Comparison of ENCODE assay signal across 11 cellular contexts in genomic region chr6:137370871-137371633, GRCh38.
DNase-seq lines count a peak whose midpoint lies in the region; ATAC-seq and TF ChIP-seq lines count a peak whose summit lies in the region.
"Had no signal": no experiment of that assay in that cellular context is flagged by ENCODE, and none has a peak within 500 bp of the region (broad histone marks: within the 10 kb centered on the region; RNA-seq: fewer than 3 reads in every experiment).

No MANE protein-coding gene starts in this region.

- intact Hi-C loops in A673 (cut with micrococcal nuclease; ENCODE audit: unreplicated experiment) = no loop called here

- CTCF ChIA-PET in A673 (lab: Charles Lee) = no interaction called here

- H3K4me3 ChIP-seq in A673 (ENCODE audit: low read depth, low read length, poor library complexity, severe bottlenecking) = no peak overlapping the region

- no peaks in the 10 kb centered on the region for H3K36me3 ChIP-seq in A673 (ENCODE audit: insufficient read depth, low read length, poor library complexity, severe bottlenecking)

- H3K27me3 Mint-ChIP-seq in stimulated activated naive CD8-positive, alpha-beta T cell treated with anti-CD3 and anti-CD28 coated beads, Interleukin-15, amount 100 ng/mL, for 72 hours = no peaks in the 10 kb centered on the region
- H3K27me3 Mint-ChIP-seq: CD4-positive, alpha-beta T cell had no signal

- DNase-seq in A673 (ENCODE audit: low spot score) (peak; percentile 9), SK-MEL-5 (ENCODE audit: low read depth, low spot score) (peak; percentile 58), NCI-H345 treated with DMSO at 0.1 percent for 48 hours (lab: John Stamatoyannopoulos, UW; ENCODE audit: unreplicated experiment) (no peak), middle frontal gyrus (ENCODE audit: extremely low spot score, low spot score) (no peak), UCSD-AML1 (lab: John Stamatoyannopoulos, UW; ENCODE audit: unreplicated experiment) (no peak)
- DNase-seq in stimulated activated naive CD8-positive, alpha-beta T cell treated with anti-CD3 and anti-CD28 coated beads, Interleukin-15, amount 100 ng/mL, for 72 hours = no peak
- DNase-seq: CD4-positive, alpha-beta T cell; NCI-H2029; small intestine had no signal

- H3K27ac Mint-ChIP-seq in stimulated activated naive CD8-positive, alpha-beta T cell treated with anti-CD3 and anti-CD28 coated beads, Interleukin-15, amount 100 ng/mL, for 72 hours = no peak overlapping the region
- H3K27ac Mint-ChIP-seq: CD4-positive, alpha-beta T cell had no signal

- in situ Hi-C loops in SK-MEL-5 (cut with HindIII; ENCODE audit: low pct_unique_long_range_greater_than_20kb, low sequenced_read_pairs) = no loop called here

- no peaks in the 10 kb centered on the region for H3K9me3 ChIP-seq in A673 (ENCODE audit: low read depth, low read length, poor library complexity, severe bottlenecking)

- H3K27me3 ChIP-seq in A673 (replicated peaks; ENCODE audit: insufficient read depth, low read depth, low read length, poor library complexity) = no peaks in the 10 kb centered on the region

- no peaks in the 10 kb centered on the region for H3K9me3 Mint-ChIP-seq in stimulated activated naive CD8-positive, alpha-beta T cell treated with anti-CD3 and anti-CD28 coated beads, Interleukin-15, amount 100 ng/mL, for 72 hours
- H3K9me3 Mint-ChIP-seq: CD4-positive, alpha-beta T cell had no signal

- H3K4me3 Mint-ChIP-seq in stimulated activated naive CD8-positive, alpha-beta T cell treated with anti-CD3 and anti-CD28 coated beads, Interleukin-15, amount 100 ng/mL, for 72 hours = no peak overlapping the region
- H3K4me3 Mint-ChIP-seq: CD4-positive, alpha-beta T cell had no signal

- POLR2A ChIA-PET in A673 (lab: Charles Lee; ENCODE audit: low non-redundant PET) = no interaction called here

- H3K27ac ChIP-seq in A673 (ENCODE audit: low read depth, low read length, poor library complexity, severe bottlenecking) = no peak overlapping the region

- no TSS peak for BruUV-seq in A673 (replicated peaks; lab: Mats Ljungman, UMichigan)

- ATAC-seq in GM18867 (IDR thresholded peaks at IDR 0.05; ENCODE audit: unreplicated experiment) (peak; percentile 76), HG02973 (IDR thresholded peaks at IDR 0.05; ENCODE audit: unreplicated experiment) (peak; percentile 84)
- ATAC-seq in stimulated activated naive CD8-positive, alpha-beta T cell treated with anti-CD3 and anti-CD28 coated beads, Interleukin-15, amount 100 ng/mL, for 72 hours = no peak

- H3K4me1 ChIP-seq in A673 (ENCODE audit: insufficient read depth, low read length, poor library complexity, severe bottlenecking) = no peaks in the 10 kb centered on the region

- TF ChIP-seq CTCF in A673 (conservative IDR thresholded peaks at IDR 0.05; ENCODE audit: low read depth, low read length) = peak; percentile 42

- no peaks in the 10 kb centered on the region for H3K4me1 Mint-ChIP-seq in stimulated activated naive CD8-positive, alpha-beta T cell treated with anti-CD3 and anti-CD28 coated beads, Interleukin-15, amount 100 ng/mL, for 72 hours

Comparison
In these comparisons a context has a peak if more than half of its experiments do, and no peak if none do; other contexts are left out.
1. DNase-seq: peak in A673 (single experiment) and SK-MEL-5 (single experiment); none in NCI-H345 treated with DMSO at 0.1 percent for 48 hours (single experiment), middle frontal gyrus (single experiment), UCSD-AML1 (single experiment) and stimulated activated naive CD8-positive, alpha-beta T cell treated with anti-CD3 and anti-CD28 coated beads, Interleukin-15, amount 100 ng/mL, for 72 hours (0 of 2).